Comparison of ENCODE assay signal across 8 cellular contexts in genomic region chr10:12605580-12606405, GRCh38.
A peak's percentile ranks its signal among the peaks of the same experiment; 100 is the strongest.
DNase-seq lines count a peak whose midpoint lies in the region; ATAC-seq and TF ChIP-seq lines count a peak whose summit lies in the region.

No MANE protein-coding gene starts in this region.

- DNase-seq in SIG-M5 treated with dmso at 0.1 percent for 504 hours (lab: John Stamatoyannopoulos, UW; ENCODE audit: unreplicated experiment) (peak; percentile 62), SIG-M5 (lab: John Stamatoyannopoulos, UW) (no peak), NCI-H69 (lab: John Stamatoyannopoulos, UW) (peak; percentile 92), activated T-helper 1 cell treated with Interleukin-2 at 50 U/mL for 16 hours (ENCODE audit: low read depth) (peak; percentile 22), foreskin fibroblast (peak; percentile 21 to 79), putamen (ENCODE audit: low spot score) (peak; percentile 55), epidermal melanocyte (ENCODE audit: insufficient read length, low spot score) (no peak)

- H3K4me3 ChIP-seq in foreskin fibroblast (ENCODE audit: low read depth in 1 of 2, low read length in 2 of 2): no peak overlapping the region

- ATAC-seq in HG03039 (IDR thresholded peaks at IDR 0.05; ENCODE audit: unreplicated experiment): peak; percentile 42

- no peak for TF ChIP-seq CTCF in foreskin fibroblast (IDR thresholded peaks at IDR 0.05; ENCODE audit: low read depth, low read length)

Comparison
In these comparisons a context has a peak if more than half of its experiments do, and no peak if none do; other contexts are left out.
1. DNase-seq: peak in SIG-M5 treated with dmso at 0.1 percent for 504 hours (single experiment), NCI-H69 (single experiment), activated T-helper 1 cell treated with Interleukin-2 at 50 U/mL for 16 hours (single experiment), foreskin fibroblast (2 of 2) and putamen (single experiment); none in SIG-M5 (single experiment) and epidermal melanocyte (single experiment).